28 cellular contexts compared by ENCODE assay signal in genomic region chr2:11011359-11011758, GRCh38.
"Had no signal": no experiment of that assay in that cellular context is flagged by ENCODE, and none has a peak within 500 bp of the region (broad histone marks: within the 10 kb centered on the region; RNA-seq: fewer than 3 reads in every experiment).

No MANE protein-coding gene starts in this region.

- ATAC-seq: activated CD4-positive, alpha-beta T cell treated with anti-CD3 and anti-CD28 coated beads for 36 hours; activated T-cell treated with anti-CD3 and anti-CD28 coated beads, Interleukin-2, amount 50 U/mL, for 72 hours; T-helper 17 cell had no signal

- DNase-seq: activated B cell treated with CpG ODN at 0.5 μM for 24 hours; activated CD4-positive, alpha-beta memory T cell treated with anti-CD3 and anti-CD28 coated beads, Interleukin-2, amount 10 ng/mL, durations not matched to agents 7 days and 5 days; activated CD4-positive, alpha-beta T cell treated with anti-CD3 and anti-CD28 coated beads for 36 hours; activated CD4-positive, alpha-beta T cell treated with anti-CD3 and anti-CD28 coated beads, Interleukin-2, amount 10 ng/mL, durations not matched to agents 24 days and 14 days; activated CD4-positive, alpha-beta T cell treated with anti-CD3 and anti-CD28 coated beads, Interleukin-2, amount 50 U/mL, for 4 hours; activated CD4-positive, CD25-positive, alpha-beta regulatory T cell treated with anti-CD3 and anti-CD28 coated beads, Interleukin-2, amount 50 U/mL, for 72 hours; activated CD8-positive, alpha-beta memory T cell treated with anti-CD3 and anti-CD28 coated beads, Interleukin-2, amount 50 U/mL, for 48 hours; activated naive CD4-positive, alpha-beta T cell treated with anti-CD3 and anti-CD28 coated beads for 36 hours; activated naive CD8-positive, alpha-beta T cell treated with anti-CD3 and anti-CD28 coated beads for 36 hours; activated T-cell treated with anti-CD3 and anti-CD28 coated beads for 4 hours; activated T-cell treated with anti-CD3 and anti-CD28 coated beads, Interleukin-2, amount 50 U/mL, for 24 hours; activated T-cell treated with anti-CD3 and anti-CD28 coated beads, Interleukin-2, amount 50 U/mL, for 72 hours; cortex of kidney; dermis blood vessel endothelial cell; effector CD8-positive, alpha-beta T cell; foreskin fibroblast; glutamatergic neuron; T-helper 1 cell; T-helper 17 cell; T1000; WERI-Rb-1 had no signal

- H3K4me1 ChIP-seq: ascending aorta, breast epithelium had no signal

- H3K27me3 ChIP-seq: ascending aorta, cardiac muscle cell had no signal

- H3K4me3 ChIP-seq: ascending aorta, breast epithelium, cardiac muscle cell had no signal

- FAIRE-seq: endometrium, endothelial cell of umbilical vein, frontal cortex had no signal

- H3K36me3 ChIP-seq: ascending aorta, breast epithelium, cardiac muscle cell, WERI-Rb-1 had no signal

- H3K27ac ChIP-seq: ascending aorta, breast epithelium, cardiac muscle cell, epithelial cell of prostate, WERI-Rb-1 had no signal
